8 cellular contexts compared by ENCODE assay signal in the genomic region with DNA sequence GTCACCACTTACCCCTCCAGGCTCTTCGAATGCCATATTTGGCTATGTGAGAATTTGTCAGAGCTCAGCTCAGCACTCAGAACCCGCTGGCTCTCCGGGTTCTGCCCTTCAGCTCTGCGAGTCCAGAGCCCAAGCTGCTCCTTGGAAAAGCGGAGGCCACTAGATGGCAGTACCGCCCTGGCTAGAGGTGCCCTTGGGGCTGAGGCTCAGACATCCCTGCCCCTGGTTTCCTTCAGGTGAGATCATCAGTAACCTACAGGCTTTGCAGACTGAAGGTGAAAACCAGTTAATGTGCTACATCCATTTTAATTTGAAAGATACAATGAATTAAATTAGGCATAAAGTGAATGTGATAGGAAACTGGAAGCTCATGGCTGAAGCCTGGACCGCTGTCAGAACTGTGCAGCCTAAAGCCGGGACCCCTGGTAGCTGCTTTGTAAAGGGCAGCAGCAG.
DNase-seq lines count a peak whose midpoint lies in the region; ATAC-seq, FAIRE-seq and TF ChIP-seq lines count a peak whose summit lies in the region.

No MANE protein-coding gene starts in this region.

- POLR2A ChIA-PET in activated CD4-positive, alpha-beta T cell treated with anti-CD3 and anti-CD28 coated beads for 36 hours (lab: Charles Lee), result no interaction called here
- POLR2A ChIA-PET in HepG2 (lab: Yijun Ruan, JAX), result no interaction called here

- 0 out of 2 replicates have a peak, but pooled peaks cover 4% of the 10 kb centered on the region for H4K20me1 ChIP-seq in HepG2 (ENCODE audit: insufficient read depth, low read length)

- no TSS peak for BruUV-seq in HepG2 (replicated peaks; lab: Mats Ljungman, UMichigan)

- peak; percentile 68 for FAIRE-seq in HepG2 (lab: Jason Lieb, UNC)

- TF ChIP-seq POLR2A in HepG2 (IDR thresholded peaks at IDR 0.05; ENCODE audit: insufficient read depth in 1 of 2, low read depth in 2 of 2, low read length in 2 of 2), result no peak

- H3K79me2 ChIP-seq in HepG2 (ENCODE audit: insufficient read depth, low read length), result no peaks in the 10 kb centered on the region

- H3K27me3 ChIP-seq in HAP-1 (ENCODE audit: low read depth), result no peaks in the 10 kb centered on the region
- no peaks in the 10 kb centered on the region for H3K27me3 ChIP-seq in colonic mucosa
- H3K27me3 ChIP-seq in HepG2 (ENCODE audit: control insufficient read depth in 1 of 2, insufficient read depth in 2 of 2, low read length in 2 of 2), result no peaks in the 10 kb centered on the region

- H3K4me1 ChIP-seq in HAP-1, result no peaks in the 10 kb centered on the region
- no peaks in the 10 kb centered on the region for H3K4me1 ChIP-seq in colonic mucosa
- H3K4me1 ChIP-seq in HepG2 (ENCODE audit: insufficient read depth, low read length), result no peaks in the 10 kb centered on the region

- in situ Hi-C loops in HAP-1 (cut with MboI; ENCODE audit: low sequenced_read_pairs) (loop anchor here (5.0 kb wide), 1 partner anchor 403 kb away; no protein-coding TSS in a partner anchor), HepG2 (cut with HindIII; ENCODE audit: extremely low pct_ligation_motif_present, low pct_unique_long_range_greater_than_20kb) (loop anchor here (5.0 kb wide), 1 partner anchor 398 kb away; no protein-coding TSS in a partner anchor)

- intact Hi-C loops in activated CD4-positive, alpha-beta T cell treated with anti-CD3 and anti-CD28 coated beads for 36 hours (cut with DNase I, micrococcal nuclease), result loop anchor here (1.0 to 5.0 kb wide), 2 partner anchors 273 to 402 kb away; no protein-coding TSS in a partner anchor
- intact Hi-C loops in colonic mucosa (cut with DNase I) (loop anchor here (5.0 kb wide), 1 partner anchor 403 kb away; no protein-coding TSS in a partner anchor), HepG2 (cut with micrococcal nuclease; ENCODE audit: unreplicated experiment) (loop anchor here (1.0 kb wide), 2 partner anchors 13 to 402 kb away; no protein-coding TSS in a partner anchor)

- no peak overlapping the region for H3K27ac ChIP-seq in colonic mucosa
- no peak overlapping the region for H3K27ac ChIP-seq in HepG2 (ENCODE audit: extremely low read length, insufficient read depth, low read length)

- no peaks in the 10 kb centered on the region for H3K36me3 ChIP-seq in HAP-1 (replicated peaks)
- H3K36me3 ChIP-seq in colonic mucosa, result no peaks in the 10 kb centered on the region
- H3K36me3 ChIP-seq in HepG2 (replicated peaks in 1 of 2; ENCODE audit: control insufficient read depth in 1 of 2, insufficient read depth in 2 of 2, low read length in 2 of 2), result peaks cover 2 to 11% of the 10 kb centered on the region in 2 experiments; a peak in 4 of 5 replicates

- no peaks in the 10 kb centered on the region for H3K4me1 Mint-ChIP-seq in activated CD4-positive, alpha-beta T cell treated with anti-CD3 and anti-CD28 coated beads for 36 hours

- H3K9me3 ChIP-seq in HAP-1 (no peaks in the 10 kb centered on the region), colonic mucosa (no peaks in the 10 kb centered on the region), HepG2 (ENCODE audit: low read length) (no peaks in the 10 kb centered on the region)

- peaks cover 22% of the 10 kb centered on the region for H3K27me3 Mint-ChIP-seq in activated CD4-positive, alpha-beta T cell treated with anti-CD3 and anti-CD28 coated beads for 36 hours

- H2AFZ ChIP-seq in HepG2 (ENCODE audit: low read length), result no peak overlapping the region

- CTCF ChIA-PET in activated CD4-positive, alpha-beta T cell treated with anti-CD3 and anti-CD28 coated beads for 36 hours (lab: Charles Lee), result interaction anchor here (0.6 to 3.7 kb wide), 16 partner anchors 12 to 1538 kb away, joined by 3 to 35 read pairs (median 4); no protein-coding TSS in a partner anchor
- CTCF ChIA-PET in HepG2 (lab: Yijun Ruan, JAX; ENCODE audit: low intra/inter-chr PET ratio, low total read pairs), result interaction anchor here (2.2 to 4.3 kb wide), 2 partner anchors 398 to 402 kb away, joined by 15 to 39 read pairs; no protein-coding TSS in a partner anchor

- 47% methylated on average over 8 of the region's 8 CpGs for WGBS in HepG2 (ENCODE audit: low lambda C conversion rate)

- TF ChIP-seq RAD21 in HepG2 (CRISPR knock-in tag; IDR thresholded peaks at IDR 0.05), result peak; percentile 87

- H3K4me3 ChIP-seq in HAP-1 (no peak overlapping the region), colonic mucosa (no peak overlapping the region), HepG2 (replicated peaks in 1 of 3; ENCODE audit: insufficient read depth in 1 of 3, low read depth in 2 of 3, low read length in 3 of 3) (no peak overlapping the region)

- H3K9me3 Mint-ChIP-seq in activated CD4-positive, alpha-beta T cell treated with anti-CD3 and anti-CD28 coated beads for 36 hours (ENCODE audit: low read depth), result no peaks in the 10 kb centered on the region

- TF ChIP-seq EP300 in HepG2 (IDR thresholded peaks at IDR 0.05; ENCODE audit: low read depth in 2 of 2, low read length in 2 of 2) (no peak), HepG2 (CRISPR knock-in tag; IDR thresholded peaks at IDR 0.05; ENCODE audit: borderline replicate concordance) (no peak)

- peak; percentile 87 for ATAC-seq in activated CD4-positive, alpha-beta T cell treated with anti-CD3 and anti-CD28 coated beads for 36 hours
- peak; percentile 97 for ATAC-seq in HepG2
- ATAC-seq in GM19467 (IDR thresholded peaks at IDR 0.05; ENCODE audit: unreplicated experiment), result no peak

- no peak overlapping the region for H3K27ac Mint-ChIP-seq in activated CD4-positive, alpha-beta T cell treated with anti-CD3 and anti-CD28 coated beads for 36 hours

- H3K36me3 Mint-ChIP-seq in activated CD4-positive, alpha-beta T cell treated with anti-CD3 and anti-CD28 coated beads for 36 hours (ENCODE audit: low read depth), result no peaks in the 10 kb centered on the region

- peak; percentile 91 for DNase-seq in DMS53 (lab: John Stamatoyannopoulos, UW)
- DNase-seq in HAP-1 (ENCODE audit: low spot score in 2 of 2), result peak; percentile 43 to 84
- peak; percentile 27 for DNase-seq in NCI-H2171 (lab: John Stamatoyannopoulos, UW)
- DNase-seq in activated CD4-positive, alpha-beta T cell treated with anti-CD3 and anti-CD28 coated beads for 36 hours, result peak; percentile 84
- peak; percentile 76 for DNase-seq in colonic mucosa
- DNase-seq in HepG2 (ENCODE audit: low spot score), result peak; percentile 68
- DNase-seq in stimulated activated CD4-positive, alpha-beta T cell treated with anti-CD3 and anti-CD28 coated beads, TNF-alpha, amount 100 ng/mL, for 24 hours (ENCODE audit: low read depth in 3 of 3), result peak; percentile 15 to 68 (median 19)

- no peak overlapping the region for H3K4me3 Mint-ChIP-seq in activated CD4-positive, alpha-beta T cell treated with anti-CD3 and anti-CD28 coated beads for 36 hours

- H3K9ac ChIP-seq in colonic mucosa (ENCODE audit: low read depth in 2 of 2, low read length in 2 of 2), result no peak overlapping the region
- H3K9ac ChIP-seq in HepG2 (ENCODE audit: insufficient read depth, low read depth, low read length), result no peak overlapping the region

- TF ChIP-seq CTCF in colonic mucosa (IDR thresholded peaks at IDR 0.05) (peak; percentile 79), HepG2 (CRISPR knock-in tag; IDR thresholded peaks at IDR 0.05) (peak; percentile 98)

- no peak overlapping the region for H3K4me2 ChIP-seq in HepG2 (ENCODE audit: low read depth, low read length)

TF ChIP-seq in HepG2, 621 proteins besides CTCF, POLR2A, EP300 and RAD21 (continues in another document):
- TF ChIP-seq ASH2L (IDR thresholded peaks at IDR 0.05; ENCODE audit: insufficient read length, low read depth, low read length) (no peak), FOXJ3 (CRISPR knock-in tag; IDR thresholded peaks at IDR 0.05; ENCODE audit: borderline replicate concordance) (no peak), RBFOX2 (IDR thresholded peaks at IDR 0.05; ENCODE audit: low read depth, low read length) (no peak), ZFP90 (CRISPR knock-in tag; IDR thresholded peaks at IDR 0.05; ENCODE audit: borderline replicate concordance) (0 out of 2 replicates have a peak, but pooled peaks have one; percentile 53), HOXA3 (CRISPR knock-in tag; IDR thresholded peaks at IDR 0.05) (0 out of 2 replicates have a peak, but pooled peaks have one; percentile 39), REPIN1 (CRISPR knock-in tag; IDR thresholded peaks at IDR 0.05; ENCODE audit: borderline replicate concordance, low read depth) (peak; percentile 65; the same call in 1 of the 2 replicates), RARA (CRISPR knock-in tag; IDR thresholded peaks at IDR 0.05) (no peak), ZNF746 (CRISPR knock-in tag; IDR thresholded peaks at IDR 0.05) (no peak)
- TF ChIP-seq, protein P1, sequence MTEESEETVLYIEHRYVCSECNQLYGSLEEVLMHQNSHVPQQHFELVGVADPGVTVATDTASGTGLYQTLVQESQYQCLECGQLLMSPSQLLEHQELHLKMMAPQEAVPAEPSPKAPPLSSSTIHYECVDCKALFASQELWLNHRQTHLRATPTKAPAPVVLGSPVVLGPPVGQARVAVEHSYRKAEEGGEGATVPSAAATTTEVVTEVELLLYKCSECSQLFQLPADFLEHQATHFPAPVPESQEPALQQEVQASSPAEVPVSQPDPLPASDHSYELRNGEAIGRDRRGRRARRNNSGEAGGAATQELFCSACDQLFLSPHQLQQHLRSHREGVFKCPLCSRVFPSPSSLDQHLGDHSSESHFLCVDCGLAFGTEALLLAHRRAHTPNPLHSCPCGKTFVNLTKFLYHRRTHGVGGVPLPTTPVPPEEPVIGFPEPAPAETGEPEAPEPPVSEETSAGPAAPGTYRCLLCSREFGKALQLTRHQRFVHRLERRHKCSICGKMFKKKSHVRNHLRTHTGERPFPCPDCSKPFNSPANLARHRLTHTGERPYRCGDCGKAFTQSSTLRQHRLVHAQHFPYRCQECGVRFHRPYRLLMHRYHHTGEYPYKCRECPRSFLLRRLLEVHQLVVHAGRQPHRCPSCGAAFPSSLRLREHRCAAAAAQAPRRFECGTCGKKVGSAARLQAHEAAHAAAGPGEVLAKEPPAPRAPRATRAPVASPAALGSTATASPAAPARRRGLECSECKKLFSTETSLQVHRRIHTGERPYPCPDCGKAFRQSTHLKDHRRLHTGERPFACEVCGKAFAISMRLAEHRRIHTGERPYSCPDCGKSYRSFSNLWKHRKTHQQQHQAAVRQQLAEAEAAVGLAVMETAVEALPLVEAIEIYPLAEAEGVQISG (CRISPR knock-in tag; IDR thresholded peaks at IDR 0.05), result peak; percentile 27; the same call in 1 of the 2 replicates

Comparison
In these comparisons a context has a peak if more than half of its experiments do, and no peak if none do; other contexts are left out.
1. DNase-seq: peak in every context shown above with its lines; median percentile 91 in DMS53; 84 in activated CD4-positive, alpha-beta T cell treated with anti-CD3 and anti-CD28 coated beads for 36 hours; 76 in colonic mucosa; 68 in HepG2; 64 in HAP-1; 27 in NCI-H2171; 19 in stimulated activated CD4-positive, alpha-beta T cell treated with anti-CD3 and anti-CD28 coated beads, TNF-alpha, amount 100 ng/mL, for 24 hours.